25 cellular contexts compared by ENCODE assay signal in the genomic region with DNA sequence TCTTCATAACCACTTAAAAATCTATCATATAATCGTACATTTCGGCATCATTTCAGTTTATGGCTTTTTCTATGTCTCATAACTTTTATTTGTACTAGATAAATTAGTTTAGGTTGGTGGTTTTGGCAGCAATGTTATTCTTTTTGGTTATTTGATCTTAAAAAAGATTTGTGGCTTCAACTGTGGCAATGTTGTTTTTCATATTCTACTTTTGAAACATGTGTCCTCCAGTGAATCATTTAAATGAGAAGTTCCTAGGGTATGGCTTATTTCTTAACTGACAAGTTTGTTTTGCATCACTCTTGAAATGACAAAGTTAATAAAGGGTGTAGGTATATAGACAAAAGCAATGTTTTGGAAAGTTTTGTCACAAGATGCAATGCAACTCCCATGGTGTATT. TPM values are rescaled to one million over a fixed set of nuclear protein-coding genes. Genes with fewer than 3 reads are reported as not detected.
"Had no signal": no experiment of that assay in that cellular context is flagged by ENCODE, and none has a peak within 500 bp of the region (broad histone marks: within the 10 kb centered on the region; RNA-seq: fewer than 3 reads in every experiment).

No MANE protein-coding gene starts in this region.

- H3K4me3 ChIP-seq: lung, sigmoid colon, testis, vagina had no signal

- H3K27me3 ChIP-seq: brain microvascular endothelial cell, sigmoid colon, testis, vagina had no signal

- H3K4me1 ChIP-seq: sigmoid colon, testis, vagina had no signal

- H3K36me3 ChIP-seq: brain microvascular endothelial cell, sigmoid colon, vagina, WERI-Rb-1 had no signal

- DNase-seq: activated CD4-positive, alpha-beta T cell treated with anti-CD3 and anti-CD28 coated beads, Interleukin-2, amount 10 ng/mL, durations not matched to agents 7 days and 5 days; activated CD4-positive, CD25-positive, alpha-beta regulatory T cell treated with anti-CD3 and anti-CD28 coated beads, Interleukin-2, amount 50 U/mL, for 72 hours; activated CD8-positive, alpha-beta memory T cell treated with anti-CD3 and anti-CD28 coated beads, Interleukin-2, amount 10 ng/mL, durations not matched to agents 7 days and 5 days; activated CD8-positive, alpha-beta T cell treated with anti-CD3 and anti-CD28 coated beads for 36 hours; activated effector memory CD4-positive, alpha-beta T cell treated with anti-CD3 and anti-CD28 coated beads, Interleukin-2, amount 50 U/mL, for 16 hours; activated naive CD4-positive, alpha-beta T cell treated with anti-CD3 and anti-CD28 coated beads, Interleukin-2, amount 10 ng/mL, durations not matched to agents 7 days and 5 days; activated T-cell treated with anti-CD3 and anti-CD28 coated beads for 4 hours; anterior cingulate cortex; brain microvascular endothelial cell; caudate nucleus; dermis blood vessel endothelial cell; effector CD8-positive, alpha-beta T cell; naive thymus-derived CD4-positive, alpha-beta T cell; occipital lobe; retina; sigmoid colon; stimulated activated CD4-positive, alpha-beta T cell treated with anti-CD3 and anti-CD28 coated beads, Interleukin-2, amount 100 ng/mL, for 48 hours; stimulated activated CD8-positive, alpha-beta memory T cell treated with anti-CD3 and anti-CD28 coated beads, Interleukin-4, amount 100 ng/mL, for 48 hours; stimulated activated naive B cell treated with anti-CD40 and anti-IgM and Interleukin-4, amounts not matched to agents 10 μg/mL and 1 μg/mL and 100 μg/mL, for 72 hours; testis; WERI-Rb-1 had no signal

- H3K9me3 ChIP-seq: testis, vagina had no signal

- FAIRE-seq: TTC549 had no signal

- ATAC-seq: activated CD8-positive, alpha-beta memory T cell treated with anti-CD3 and anti-CD28 coated beads, Interleukin-2, amount 10 ng/mL, durations not matched to agents 7 days and 5 days; activated CD8-positive, alpha-beta T cell treated with anti-CD3 and anti-CD28 coated beads for 36 hours; left lobe of liver; naive thymus-derived CD4-positive, alpha-beta T cell; stimulated activated naive B cell treated with anti-CD40 and anti-IgM and Interleukin-4, amounts not matched to agents 10 μg/mL and 1 μg/mL and 100 μg/mL, for 72 hours had no signal

- H3K27ac ChIP-seq: brain microvascular endothelial cell, sigmoid colon, testis, vagina, WERI-Rb-1 had no signal

RNA-seq across cellular contexts. Expression of a gene that starts 11.1 kb away (rescaled TPM):
- total RNA-seq: activated CD8-positive, alpha-beta T cell treated with anti-CD3 and anti-CD28 coated beads for 36 hours had no signal
- polyA plus RNA-seq: naive thymus-derived CD4-positive, alpha-beta T cell had no signal
